Comparison of ENCODE assay signal across 8 cellular contexts in the genomic region with DNA sequence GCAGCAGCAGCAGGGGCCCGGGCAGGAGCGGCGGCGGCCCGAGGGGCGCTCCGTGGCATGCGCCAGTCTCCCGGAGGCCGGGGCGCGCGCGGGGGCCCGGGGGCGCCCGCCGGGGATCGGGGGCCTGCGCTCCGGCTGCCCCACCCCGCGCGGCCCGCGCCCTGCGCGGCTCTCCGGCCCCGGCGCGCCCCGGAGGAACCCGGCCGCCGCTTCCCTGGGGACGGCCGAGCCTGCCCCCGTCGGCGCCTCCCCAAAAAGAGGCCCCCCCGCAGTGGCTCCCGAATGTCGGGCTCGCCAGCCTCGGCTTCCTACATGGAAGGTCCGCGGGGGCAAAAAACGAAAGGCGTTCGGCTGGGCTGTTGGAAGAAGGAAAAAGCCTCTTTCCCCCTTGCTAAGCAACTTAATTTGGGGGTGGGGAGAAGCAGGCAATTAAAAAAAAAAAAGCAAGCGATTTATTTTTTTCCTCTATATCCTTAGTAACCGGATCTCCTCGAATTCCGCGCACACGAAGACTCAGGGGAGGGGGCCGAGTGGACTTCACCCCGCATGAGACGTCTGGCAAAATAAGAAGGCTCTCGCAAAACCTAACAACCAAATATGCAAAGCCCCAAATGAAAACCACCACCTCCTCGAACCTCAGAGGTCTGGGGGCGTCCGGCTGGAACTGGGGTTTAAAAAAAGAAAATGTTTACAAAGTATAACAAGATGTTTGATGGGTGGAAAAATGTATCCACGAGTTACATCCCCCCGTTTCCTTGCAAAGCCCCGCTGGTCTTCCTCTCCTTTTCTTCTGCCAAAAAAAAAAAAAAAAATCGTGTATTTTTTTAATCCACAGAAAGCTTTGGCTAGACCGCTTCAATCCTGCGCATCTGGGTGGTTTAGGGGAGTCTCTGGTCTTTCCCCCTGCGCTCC. TPM values are rescaled to one million over a fixed set of nuclear protein-coding genes. Genes with fewer than 3 reads are reported as not detected.
DNase-seq lines count a peak whose midpoint lies in the region; ATAC-seq and TF ChIP-seq lines count a peak whose summit lies in the region.

A gene with protein sequence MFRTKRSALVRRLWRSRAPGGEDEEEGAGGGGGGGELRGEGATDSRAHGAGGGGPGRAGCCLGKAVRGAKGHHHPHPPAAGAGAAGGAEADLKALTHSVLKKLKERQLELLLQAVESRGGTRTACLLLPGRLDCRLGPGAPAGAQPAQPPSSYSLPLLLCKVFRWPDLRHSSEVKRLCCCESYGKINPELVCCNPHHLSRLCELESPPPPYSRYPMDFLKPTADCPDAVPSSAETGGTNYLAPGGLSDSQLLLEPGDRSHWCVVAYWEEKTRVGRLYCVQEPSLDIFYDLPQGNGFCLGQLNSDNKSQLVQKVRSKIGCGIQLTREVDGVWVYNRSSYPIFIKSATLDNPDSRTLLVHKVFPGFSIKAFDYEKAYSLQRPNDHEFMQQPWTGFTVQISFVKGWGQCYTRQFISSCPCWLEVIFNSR (minus strand): TSS at position 430 of the 912 bp plus-strand sequence. CDS start 541 bp downstream, outside the sequence.

- intact Hi-C loops in heart left ventricle (cut with DNase I) = loop anchor here in 7 of 10 donors (2.0 to 10.0 kb wide), 8 partner anchors 92 to 273 kb away; no protein-coding TSS in a partner anchor

- H3K36me3 Mint-ChIP-seq in activated T-cell treated with anti-CD3 and anti-CD28 coated beads, Interleukin-2, amount 50 U/mL, for 72 hours (ENCODE audit: insufficient read depth in 2 of 2) = peaks cover 10 to 19% of the 10 kb centered on the region in 2 donors

- peak within 1 kb of the TSS; percentile 33 for H3K27ac Mint-ChIP-seq in activated T-cell treated with anti-CD3 and anti-CD28 coated beads, Interleukin-2, amount 50 U/mL, for 72 hours

- H3K9ac ChIP-seq in BLaER1 treated with 17β-estradiol and CSF1 and Interleukin-3, amounts not matched to agents 10 nM and 100 nM = peak within 1 kb of the TSS; percentile 79 to 94 (median 87)
- H3K9ac ChIP-seq in rectal smooth muscle tissue (ENCODE audit: low read length) = peak within 1 kb of the TSS; percentile 58

- WGBS in heart left ventricle, 4 donors = 0 to 1% (median 0%) methylated on average over 29 to 71 of the region's 71 CpGs

- ATAC-seq in activated T-cell treated with anti-CD3 and anti-CD28 coated beads, Interleukin-2, amount 50 U/mL, for 72 hours (replicated peaks in 1 of 2) = no peak
- no peak for ATAC-seq in heart left ventricle
- no peak for ATAC-seq in GM21529 (IDR thresholded peaks at IDR 0.05; ENCODE audit: unreplicated experiment)
- ATAC-seq in GM21390 (IDR thresholded peaks at IDR 0.05; ENCODE audit: unreplicated experiment) = no peak

- H3K27me3 ChIP-seq in BLaER1 treated with 17β-estradiol and CSF1 and Interleukin-3, amounts not matched to agents 10 nM and 100 nM = peaks cover 17 to 42% (median 29%) of the 10 kb centered on the region in 11 experiments; a peak in 18 of 22 replicates
- H3K27me3 ChIP-seq in heart left ventricle (peaks cover 0 to 6% (median 0%) of the 10 kb centered on the region in 9 donors), rectal smooth muscle tissue (ENCODE audit: control insufficient read depth, insufficient read depth, low read length) (no peaks in the 10 kb centered on the region)

- peak within 1 kb of the TSS; percentile 76 to 94 (median 82) for H3K4me3 ChIP-seq in BLaER1 treated with 17β-estradiol and CSF1 and Interleukin-3, amounts not matched to agents 10 nM and 100 nM
- H3K4me3 ChIP-seq in HFF-Myc (replicated peaks; ENCODE audit: low read depth, low read length) = peak within 1 kb of the TSS; percentile 84
- H3K4me3 ChIP-seq in heart left ventricle = peak within 1 kb of the TSS; percentile 72 to 98 (median 90)
- H3K4me3 ChIP-seq in rectal smooth muscle tissue (ENCODE audit: low read length) = peak within 1 kb of the TSS; percentile 83

- H3K4me2 ChIP-seq in BLaER1 treated with 17β-estradiol and CSF1 and Interleukin-3, amounts not matched to agents 10 nM and 100 nM = peak within 1 kb of the TSS; percentile 93 to 100 (median 98)

- peaks cover 10% of the 10 kb centered on the region for H3K27me3 Mint-ChIP-seq in activated T-cell treated with anti-CD3 and anti-CD28 coated beads, Interleukin-2, amount 50 U/mL, for 72 hours (ENCODE audit: low read depth)

- H3K27ac ChIP-seq in BLaER1 treated with 17β-estradiol and CSF1 and Interleukin-3, amounts not matched to agents 10 nM and 100 nM = peak within 1 kb of the TSS; percentile 54 to 91 (median 86); a peak in 21 of 22 replicates
- H3K27ac ChIP-seq in heart left ventricle (peak within 1 kb of the TSS; percentile 95 to 100 (median 98)), rectal smooth muscle tissue (ENCODE audit: low read depth, low read length) (peak within 1 kb of the TSS; percentile 92)

- H3K4me1 ChIP-seq in BLaER1 treated with 17β-estradiol and CSF1 and Interleukin-3, amounts not matched to agents 10 nM and 100 nM = peaks cover 46 to 69% (median 53%) of the 10 kb centered on the region in 10 experiments
- peaks cover 0 to 57% (median 39%) of the 10 kb centered on the region in 12 donors for H3K4me1 ChIP-seq in heart left ventricle
- H3K4me1 ChIP-seq in rectal smooth muscle tissue (ENCODE audit: control insufficient read depth, insufficient read depth, low read length) = peaks cover 28% of the 10 kb centered on the region

- H3K4me3 Mint-ChIP-seq in activated T-cell treated with anti-CD3 and anti-CD28 coated beads, Interleukin-2, amount 50 U/mL, for 72 hours = peak within 1 kb of the TSS; percentile 94 to 96

- DNase-seq in HFF-Myc (ENCODE audit: extremely low read depth, low read depth) (no peak), heart left ventricle (peak in 2 of 5 donors; percentile 50 to 77), SW480 (ENCODE audit: low spot score) (no peak)
- no peak for DNase-seq in activated T-cell treated with anti-CD3 and anti-CD28 coated beads, Interleukin-2, amount 50 U/mL, for 72 hours

- peaks cover 37 to 59% (median 57%) of the 10 kb centered on the region in 11 experiments for H4K20me1 ChIP-seq in BLaER1 treated with 17β-estradiol and CSF1 and Interleukin-3, amounts not matched to agents 10 nM and 100 nM

- H3K4me1 Mint-ChIP-seq in activated T-cell treated with anti-CD3 and anti-CD28 coated beads, Interleukin-2, amount 50 U/mL, for 72 hours (ENCODE audit: low read depth) = peaks cover 33% of the 10 kb centered on the region

- TF ChIP-seq POLR2A in heart left ventricle (IDR thresholded peaks at IDR 0.05) = no peak

- H3K9me3 ChIP-seq in BLaER1 treated with 17β-estradiol and CSF1 and Interleukin-3, amounts not matched to agents 10 nM and 100 nM (replicated peaks in 1 of 11) = no peaks in the 10 kb centered on the region
- no peaks in the 10 kb centered on the region for H3K9me3 ChIP-seq in heart left ventricle

- no peaks in the 10 kb centered on the region for H3K9me3 Mint-ChIP-seq in activated T-cell treated with anti-CD3 and anti-CD28 coated beads, Interleukin-2, amount 50 U/mL, for 72 hours

- peaks cover 0 to 24% (median 15%) of the 10 kb centered on the region in 11 experiments; a peak in 17 of 22 replicates for H3K36me3 ChIP-seq in BLaER1 treated with 17β-estradiol and CSF1 and Interleukin-3, amounts not matched to agents 10 nM and 100 nM
- H3K36me3 ChIP-seq in heart left ventricle = peaks cover 0 to 18% (median 9%) of the 10 kb centered on the region in 9 donors
- no peaks in the 10 kb centered on the region for H3K36me3 ChIP-seq in rectal smooth muscle tissue (ENCODE audit: control insufficient read depth, insufficient read depth, low read length)

- TF ChIP-seq CTCF in HFF-Myc (IDR thresholded peaks at IDR 0.05; ENCODE audit: low read depth, low read length, missing control alignments) (no peak), heart left ventricle (IDR thresholded peaks at IDR 0.05) (no peak)

RNA-seq across cellular contexts. Expression of the gene that starts here (rescaled TPM):
- 10 to 100 TPM; 14.9 to 21.7 TPM for total RNA-seq in activated T-cell treated with anti-CD3 and anti-CD28 coated beads, Interleukin-2, amount 50 U/mL, for 72 hours
- 10 to 100 TPM; 16.3 to 32.0 (median 19.9) TPM for total RNA-seq in heart left ventricle
- polyA plus RNA-seq in heart left ventricle = 10 to 100 TPM in 1 of 2 donors, 1 to 10 TPM in 1; 9.1 to 21.2 TPM
